ENCODE assay signal across 20 cellular contexts in the genomic region with DNA sequence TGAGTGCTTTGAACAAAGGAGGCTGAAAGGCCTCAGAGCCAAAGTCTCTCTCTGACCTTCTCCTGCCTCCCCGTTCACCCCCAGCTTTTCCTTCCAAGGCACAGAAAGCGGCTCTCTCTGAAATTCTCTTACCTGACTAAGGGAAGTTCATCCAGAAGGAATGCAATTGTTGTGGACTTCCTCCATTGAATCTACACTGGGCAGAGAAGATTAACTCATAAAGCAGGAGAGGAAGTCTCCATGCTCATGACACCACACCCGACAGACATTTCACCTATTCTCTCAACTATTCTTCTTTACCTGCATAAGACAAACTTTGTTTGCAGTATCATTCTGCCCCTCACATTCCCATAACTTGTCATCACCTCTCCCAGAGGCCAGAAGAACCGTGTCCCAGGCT.
"Had no signal": no experiment of that assay in that cellular context is flagged by ENCODE, and none has a peak within 500 bp of the region (broad histone marks: within the 10 kb centered on the region; RNA-seq: fewer than 3 reads in every experiment).

No MANE protein-coding gene starts in this region.

- DNase-seq: KBM-7, MV-4-11, NCI-H1048, NCI-H1105, NCI-H1417, NCI-H1436 treated with DMSO at 0.1 percent for 48 hours, NCI-H1694, NCI-H187 treated with DMSO at 0.1 percent for 48 hours, NCI-H2029 treated with DMSO at 0.1 percent for 48 hours, NCI-H2171 treated with DMSO at 0.1 percent for 48 hours, NCI-H345, NCI-H446 treated with DMSO at 0.1 percent for 48 hours, NCI-H510A treated with DMSO at 0.1 percent for 48 hours, NCI-H526, Right ventricle myocardium superior, RPMI8226, SIG-M5 had no signal

- H3K4me3 ChIP-seq: SJSA1, SK-N-MC had no signal

- H3K9me3 ChIP-seq: SJSA1 had no signal

- H3K27me3 ChIP-seq: SJSA1 had no signal

- H3K4me1 ChIP-seq: SJSA1 had no signal

- H3K36me3 ChIP-seq: SJSA1 had no signal

- H3K27ac ChIP-seq: HL-60, SJSA1, SK-N-MC had no signal
